Comparison of ENCODE assay signal across 1 cellular context in genomic region chr7:128266891-128267839, GRCh38.
A peak's percentile ranks its signal among the peaks of the same experiment; 100 is the strongest.
TF ChIP-seq lines count a peak whose summit lies in the region.

No MANE protein-coding gene starts in this region.

TF ChIP-seq in K562, 482 proteins besides CTCF, POLR2A, EP300 and RAD21 (continued from another document):
- TF ChIP-seq AFF1 (IDR thresholded peaks at IDR 0.05; ENCODE audit: low read depth in 1 of 2, partially characterized antibody in 2 of 2) (peak in 1 of 2 experiments; percentile 84), DIDO1 (tag; IDR thresholded peaks at IDR 0.05; ENCODE audit: low read depth) (peak; percentile 57; the same call in 1 of the 2 replicates), TRIM24 (IDR thresholded peaks at IDR 0.05) (peak; percentile 36 to 85; a peak in 2 of 4 replicates), HEY1 (CRISPR knock-in tag; IDR thresholded peaks at IDR 0.05; ENCODE audit: borderline replicate concordance) (no peak), FUS (optimal IDR thresholded peaks at IDR 0.05; ENCODE audit: low read depth, low read length) (no peak), GMEB1 (CRISPR knock-in tag; IDR thresholded peaks at IDR 0.05) (peak; percentile 30; the same call in 1 of the 2 replicates)
